3 cellular contexts compared by ENCODE assay signal in genomic region chr6:123803456-123803861, GRCh38.
TF ChIP-seq lines count a peak whose summit lies in the region.

No MANE protein-coding gene starts in this region.

TF ChIP-seq in SK-N-SH, 30 proteins besides CTCF, POLR2A, EP300 and RAD21 (continued from another document):
- TF ChIP-seq IRF3 (IDR thresholded peaks at IDR 0.05; ENCODE audit: low read depth, low read length) (no peak), RXRA (IDR thresholded peaks at IDR 0.05; ENCODE audit: borderline replicate concordance, low read depth) (no peak), GABPA (IDR thresholded peaks at IDR 0.05; ENCODE audit: low read depth) (no peak), USF2 (IDR thresholded peaks at IDR 0.05; ENCODE audit: borderline replicate concordance, low read depth, low read length) (no peak), NFIC (IDR thresholded peaks at IDR 0.05; ENCODE audit: borderline replicate concordance) (no peak), MEF2A (IDR thresholded peaks at IDR 0.05; ENCODE audit: borderline replicate concordance, low read depth) (no peak), GATA2 (CRISPR knock-in tag; IDR thresholded peaks at IDR 0.05) (no peak), FOXJ3 (CRISPR knock-in tag; IDR thresholded peaks at IDR 0.05) (no peak), TEAD4 (IDR thresholded peaks at IDR 0.05; ENCODE audit: borderline replicate concordance, insufficient read depth) (no peak), EZH2phosphoT487 (IDR thresholded peaks at IDR 0.05; ENCODE audit: borderline replicate concordance, low read depth) (no peak), RCOR1 (IDR thresholded peaks at IDR 0.05; ENCODE audit: low read length) (no peak), FOXM1 (IDR thresholded peaks at IDR 0.05; ENCODE audit: low read depth) (no peak)
- TF ChIP-seq, protein P1, sequence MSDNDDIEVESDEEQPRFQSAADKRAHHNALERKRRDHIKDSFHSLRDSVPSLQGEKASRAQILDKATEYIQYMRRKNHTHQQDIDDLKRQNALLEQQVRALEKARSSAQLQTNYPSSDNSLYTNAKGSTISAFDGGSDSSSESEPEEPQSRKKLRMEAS (IDR thresholded peaks at IDR 0.05; ENCODE audit: low read depth): no peak

TF ChIP-seq in SK-N-SH treated with all-trans-retinoic acid at 6 μM for 48 hours, 23 proteins besides CTCF, POLR2A, EP300 and RAD21 (continued from another document):
- TF ChIP-seq ZC3H10 (CRISPR knock-in tag; IDR thresholded peaks at IDR 0.05) (no peak), PATZ1 (CRISPR knock-in tag; IDR thresholded peaks at IDR 0.05; ENCODE audit: borderline replicate concordance) (no peak), ZNF565 (CRISPR knock-in tag; conservative IDR thresholded peaks at IDR 0.05; ENCODE audit: low read depth) (no peak), RARB (CRISPR knock-in tag; IDR thresholded peaks at IDR 0.05) (no peak), CREB5 (CRISPR knock-in tag; IDR thresholded peaks at IDR 0.05; ENCODE audit: low read depth) (no peak), GLIS3 (CRISPR knock-in tag; IDR thresholded peaks at IDR 0.05) (no peak), ARNTL (CRISPR knock-in tag; IDR thresholded peaks at IDR 0.05; ENCODE audit: borderline replicate concordance, low read depth) (no peak), ZNF70 (CRISPR knock-in tag; IDR thresholded peaks at IDR 0.05) (no peak), TOX (CRISPR knock-in tag; IDR thresholded peaks at IDR 0.05; ENCODE audit: borderline replicate concordance) (no peak), PPARA (CRISPR knock-in tag; IDR thresholded peaks at IDR 0.05; ENCODE audit: borderline replicate concordance) (no peak), OSR1 (CRISPR knock-in tag; IDR thresholded peaks at IDR 0.05) (no peak)
- TF ChIP-seq, protein P2, sequence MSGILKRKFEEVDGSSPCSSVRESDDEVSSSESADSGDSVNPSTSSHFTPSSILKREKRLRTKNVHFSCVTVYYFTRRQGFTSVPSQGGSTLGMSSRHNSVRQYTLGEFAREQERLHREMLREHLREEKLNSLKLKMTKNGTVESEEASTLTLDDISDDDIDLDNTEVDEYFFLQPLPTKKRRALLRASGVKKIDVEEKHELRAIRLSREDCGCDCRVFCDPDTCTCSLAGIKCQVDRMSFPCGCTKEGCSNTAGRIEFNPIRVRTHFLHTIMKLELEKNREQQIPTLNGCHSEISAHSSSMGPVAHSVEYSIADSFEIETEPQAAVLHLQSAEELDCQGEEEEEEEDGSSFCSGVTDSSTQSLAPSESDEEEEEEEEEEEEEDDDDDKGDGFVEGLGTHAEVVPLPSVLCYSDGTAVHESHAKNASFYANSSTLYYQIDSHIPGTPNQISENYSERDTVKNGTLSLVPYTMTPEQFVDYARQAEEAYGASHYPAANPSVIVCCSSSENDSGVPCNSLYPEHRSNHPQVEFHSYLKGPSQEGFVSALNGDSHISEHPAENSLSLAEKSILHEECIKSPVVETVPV (CRISPR knock-in tag; IDR thresholded peaks at IDR 0.05): no peak
- TF ChIP-seq, protein P3, sequence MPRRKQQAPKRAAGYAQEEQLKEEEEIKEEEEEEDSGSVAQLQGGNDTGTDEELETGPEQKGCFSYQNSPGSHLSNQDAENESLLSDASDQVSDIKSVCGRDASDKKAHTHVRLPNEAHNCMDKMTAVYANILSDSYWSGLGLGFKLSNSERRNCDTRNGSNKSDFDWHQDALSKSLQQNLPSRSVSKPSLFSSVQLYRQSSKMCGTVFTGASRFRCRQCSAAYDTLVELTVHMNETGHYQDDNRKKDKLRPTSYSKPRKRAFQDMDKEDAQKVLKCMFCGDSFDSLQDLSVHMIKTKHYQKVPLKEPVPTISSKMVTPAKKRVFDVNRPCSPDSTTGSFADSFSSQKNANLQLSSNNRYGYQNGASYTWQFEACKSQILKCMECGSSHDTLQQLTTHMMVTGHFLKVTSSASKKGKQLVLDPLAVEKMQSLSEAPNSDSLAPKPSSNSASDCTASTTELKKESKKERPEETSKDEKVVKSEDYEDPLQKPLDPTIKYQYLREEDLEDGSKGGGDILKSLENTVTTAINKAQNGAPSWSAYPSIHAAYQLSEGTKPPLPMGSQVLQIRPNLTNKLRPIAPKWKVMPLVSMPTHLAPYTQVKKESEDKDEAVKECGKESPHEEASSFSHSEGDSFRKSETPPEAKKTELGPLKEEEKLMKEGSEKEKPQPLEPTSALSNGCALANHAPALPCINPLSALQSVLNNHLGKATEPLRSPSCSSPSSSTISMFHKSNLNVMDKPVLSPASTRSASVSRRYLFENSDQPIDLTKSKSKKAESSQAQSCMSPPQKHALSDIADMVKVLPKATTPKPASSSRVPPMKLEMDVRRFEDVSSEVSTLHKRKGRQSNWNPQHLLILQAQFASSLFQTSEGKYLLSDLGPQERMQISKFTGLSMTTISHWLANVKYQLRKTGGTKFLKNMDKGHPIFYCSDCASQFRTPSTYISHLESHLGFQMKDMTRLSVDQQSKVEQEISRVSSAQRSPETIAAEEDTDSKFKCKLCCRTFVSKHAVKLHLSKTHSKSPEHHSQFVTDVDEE (CRISPR knock-in tag; IDR thresholded peaks at IDR 0.05): no peak

TF ChIP-seq in HepG2, 621 proteins besides CTCF, POLR2A, EP300 and RAD21 (continued from another document):
- TF ChIP-seq, protein P4, sequence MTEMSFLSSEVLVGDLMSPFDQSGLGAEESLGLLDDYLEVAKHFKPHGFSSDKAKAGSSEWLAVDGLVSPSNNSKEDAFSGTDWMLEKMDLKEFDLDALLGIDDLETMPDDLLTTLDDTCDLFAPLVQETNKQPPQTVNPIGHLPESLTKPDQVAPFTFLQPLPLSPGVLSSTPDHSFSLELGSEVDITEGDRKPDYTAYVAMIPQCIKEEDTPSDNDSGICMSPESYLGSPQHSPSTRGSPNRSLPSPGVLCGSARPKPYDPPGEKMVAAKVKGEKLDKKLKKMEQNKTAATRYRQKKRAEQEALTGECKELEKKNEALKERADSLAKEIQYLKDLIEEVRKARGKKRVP (CRISPR knock-in tag; IDR thresholded peaks at IDR 0.05): no peak
- TF ChIP-seq ZNF761 (CRISPR knock-in tag; conservative IDR thresholded peaks at IDR 0.05) (no peak), GZF1 (CRISPR knock-in tag; IDR thresholded peaks at IDR 0.05) (no peak), KMT2A (CRISPR knock-in tag; IDR thresholded peaks at IDR 0.05) (no peak), MEF2D (CRISPR knock-in tag; IDR thresholded peaks at IDR 0.05) (no peak), ASH2L (IDR thresholded peaks at IDR 0.05; ENCODE audit: insufficient read length, low read depth, low read length) (no peak), HOMEZ (CRISPR knock-in tag; IDR thresholded peaks at IDR 0.05; ENCODE audit: low read depth) (no peak)
TF ChIP-seq in HepG2: peak in this region for 0.
